In the genomic region with DNA sequence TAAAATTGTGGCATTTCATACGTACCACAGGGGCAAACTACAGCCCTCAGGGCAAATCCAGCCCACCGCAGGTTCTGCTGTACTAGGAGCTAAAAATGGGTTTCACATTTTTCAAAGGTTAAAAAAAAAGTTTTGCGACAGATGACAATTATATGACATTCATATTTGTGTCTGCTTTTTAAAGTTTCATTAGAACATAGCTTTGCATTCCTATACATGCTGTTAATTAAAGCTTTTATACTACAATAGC, we compare ENCODE assay signal across 8 cellular contexts. TPM values are rescaled to one million over a fixed set of nuclear protein-coding genes. Genes with fewer than 3 reads are reported as not detected.
DNase-seq lines count a peak whose midpoint lies in the region; ATAC-seq and TF ChIP-seq lines count a peak whose summit lies in the region.

No MANE protein-coding gene starts in this region.

- peaks cover 32% of the 10 kb centered on the region for H4K20me1 ChIP-seq in Loucy (ENCODE audit: insufficient read depth, low read length, poor library complexity, severe bottlenecking)

- TF ChIP-seq CTCF in AG09309 (IDR thresholded peaks at IDR 0.05; ENCODE audit: control insufficient read depth, insufficient read depth, low read depth, low read length, missing control alignments) = no peak
- no peak for TF ChIP-seq CTCF in Loucy (conservative IDR thresholded peaks at IDR 0.05; ENCODE audit: low read length)
- TF ChIP-seq CTCF in coronary artery (IDR thresholded peaks at IDR 0.05) = no peak
- TF ChIP-seq CTCF in natural killer cell (IDR thresholded peaks at IDR 0.05) = no peak

- intact Hi-C loops in natural killer cell (cut with micrococcal nuclease) = loop anchor here (1.0 to 5.0 kb wide), 2 partner anchors 43 to 784 kb away; a partner anchor contains a TSS

- H3K9ac ChIP-seq in Loucy (ENCODE audit: low read depth, low read length, poor library complexity, severe bottlenecking) = peak overlapping the region; percentile 78

- no peaks in the 10 kb centered on the region for H3K36me3 ChIP-seq in Loucy (ENCODE audit: insufficient read depth, low read length)

- DNase-seq in AG09309 (ENCODE audit: low read depth) (no peak), coronary artery (ENCODE audit: low spot score) (no peak), natural killer cell (no peak), NCI-H1694 treated with DMSO at 0.1 percent for 48 hours (lab: John Stamatoyannopoulos, UW) (no peak)
- no peak for DNase-seq in stimulated activated CD4-positive, alpha-beta T cell treated with anti-CD3 and anti-CD28 coated beads, Interleukin-2, amount 100 ng/mL, for 48 hours

- H3K79me2 ChIP-seq in Loucy (ENCODE audit: insufficient read depth, low read length) = peaks cover 39% of the 10 kb centered on the region

- H3K36me3 Mint-ChIP-seq in natural killer cell = no peaks in the 10 kb centered on the region

- no peaks in the 10 kb centered on the region for H3K9me3 Mint-ChIP-seq in natural killer cell

- H3F3A ChIP-seq in Loucy (ENCODE audit: low read depth) = no peaks in the 10 kb centered on the region

- no peaks in the 10 kb centered on the region for H3K9me3 ChIP-seq in Loucy (ENCODE audit: insufficient read depth, low read depth, low read length)

- no peaks in the 10 kb centered on the region for H3K9me2 ChIP-seq in Loucy (replicated peaks; ENCODE audit: low read depth, low read length)

- ATAC-seq in natural killer cell (no peak), GM21390 (IDR thresholded peaks at IDR 0.05; ENCODE audit: unreplicated experiment) (no peak), esophagus mucosa (no peak)

- peaks cover under 1 to 4% of the 10 kb centered on the region in 2 donors for H3K27me3 Mint-ChIP-seq in natural killer cell (ENCODE audit: low read depth in 2 of 2)

- peaks cover 29 to 33% of the 10 kb centered on the region in 2 donors for H3K4me1 Mint-ChIP-seq in natural killer cell

- peak overlapping the region; percentile 69 for H3K4me2 ChIP-seq in Loucy (ENCODE audit: low read depth, low read length, poor library complexity, severe bottlenecking)

- H3K4me3 ChIP-seq in AG09309 (ENCODE audit: control insufficient read depth, low read depth, low read length) (peak overlapping the region; percentile 70), Loucy (ENCODE audit: low read length, poor library complexity, severe bottlenecking) (peak overlapping the region; percentile 94), coronary artery (peak overlapping the region; percentile 75)

- peak overlapping the region; percentile 96 to 97 for H3K27ac ChIP-seq in coronary artery

- peak overlapping the region; percentile 99 for H3K27ac Mint-ChIP-seq in natural killer cell

- no peaks in the 10 kb centered on the region for H3K27me3 ChIP-seq in Loucy (ENCODE audit: insufficient read depth, low read length, poor library complexity, severe bottlenecking)

- peak overlapping the region; percentile 77 for H2AFZ ChIP-seq in Loucy (ENCODE audit: low read length)

- peaks cover 37% of the 10 kb centered on the region for H3K4me1 ChIP-seq in Loucy (ENCODE audit: insufficient read depth, low read length, poor library complexity, severe bottlenecking)

- H3K4me3 Mint-ChIP-seq in natural killer cell = peak overlapping the region; percentile 96

RNA-seq across cellular contexts. Expression of a gene that starts 0.8 kb away (rescaled TPM):
- total RNA-seq in natural killer cell (10 to 100 TPM; 68.6 to 80.2 (median 68.9) TPM), esophagus mucosa (19.7 TPM)

RNA-seq across cellular contexts. Expression of a gene that starts 42.8 kb away (rescaled TPM):
- 10 to 100 TPM; 13.8 to 21.0 (median 19.1) TPM for total RNA-seq in natural killer cell
- total RNA-seq in esophagus mucosa = 10.4 TPM

RNA-seq across cellular contexts. Expression of a gene that starts 43.0 kb away (rescaled TPM):
- total RNA-seq in natural killer cell = 10 to 100 TPM; 33.9 to 44.5 (median 43.1) TPM
- total RNA-seq in esophagus mucosa = 4.9 TPM
